8 cellular contexts compared by ENCODE assay signal in genomic region chr5:82277613-82277986, GRCh38. TPM values are rescaled to one million over a fixed set of nuclear protein-coding genes. Genes with fewer than 3 reads are reported as not detected.
DNase-seq lines count a peak whose midpoint lies in the region; ATAC-seq, FAIRE-seq and TF ChIP-seq lines count a peak whose summit lies in the region.

No MANE protein-coding gene starts in this region.

- H3K79me2 ChIP-seq in ACC112 (ENCODE audit: control insufficient read depth, insufficient read depth, low read length, unreplicated experiment) (peaks cover 37% of the 10 kb centered on the region), astrocyte (ENCODE audit: insufficient read depth, low read length) (peaks cover 29% of the 10 kb centered on the region)

- peaks cover 9% of the 10 kb centered on the region for H4K20me1 ChIP-seq in astrocyte (ENCODE audit: insufficient read depth, low read length)

- H3K27me3 ChIP-seq in ACC112 (ENCODE audit: insufficient read depth, low read length) (no peaks in the 10 kb centered on the region), astrocyte (ENCODE audit: insufficient read depth, low read length) (no peaks in the 10 kb centered on the region), liver (ENCODE audit: control insufficient read depth in 4 of 4, insufficient read depth in 4 of 4, low read length in 3 of 4) (no peaks in the 10 kb centered on the region)

- H3K36me3 Mint-ChIP-seq in astrocyte (ENCODE audit: low read depth, unreplicated experiment), result peaks cover 19% of the 10 kb centered on the region
- peaks cover 43% of the 10 kb centered on the region for H3K36me3 Mint-ChIP-seq in type B pancreatic cell

- H3K36me3 ChIP-seq in ACC112 (ENCODE audit: insufficient read depth, low read length) (peaks cover 31% of the 10 kb centered on the region), astrocyte (ENCODE audit: insufficient read depth, low read length) (peaks cover 25% of the 10 kb centered on the region), liver (ENCODE audit: control insufficient read depth in 4 of 4, insufficient read depth in 3 of 4, low read depth in 1 of 4, low read length in 3 of 4) (peaks cover 9 to 23% (median 21%) of the 10 kb centered on the region in 4 donors)

- peaks cover 14% of the 10 kb centered on the region for H3K4me1 Mint-ChIP-seq in astrocyte (ENCODE audit: low read depth, unreplicated experiment)
- H3K4me1 Mint-ChIP-seq in type B pancreatic cell (ENCODE audit: unreplicated experiment), result peaks cover 22% of the 10 kb centered on the region

- H3K27me3 Mint-ChIP-seq in astrocyte (ENCODE audit: low read depth, unreplicated experiment) (no peaks in the 10 kb centered on the region), type B pancreatic cell (no peaks in the 10 kb centered on the region)

- peak; percentile 2 for ATAC-seq in HG02840 (IDR thresholded peaks at IDR 0.05; ENCODE audit: low FRiP score, unreplicated experiment)
- no peak for ATAC-seq in GM21381 (IDR thresholded peaks at IDR 0.05; ENCODE audit: unreplicated experiment)

- FAIRE-seq in astrocyte (lab: Jason Lieb, UNC), result no peak

- DNase-seq in astrocyte (ENCODE audit: low read depth) (no peak), type B pancreatic cell (ENCODE audit: extremely low spot score, unreplicated experiment) (no peak), HCEC 1CT (no peak), NCI-H69 (lab: John Stamatoyannopoulos, UW) (no peak)

- no peak for TF ChIP-seq RAD21 in liver (IDR thresholded peaks at IDR 0.05)

- H2AFZ ChIP-seq in ACC112 (ENCODE audit: low read length, unreplicated experiment), result no peak overlapping the region
- peak overlapping the region; percentile 83 for H2AFZ ChIP-seq in astrocyte (ENCODE audit: low read depth, low read length)

- H3K27ac ChIP-seq in ACC112 (ENCODE audit: low read depth, low read length), result peak overlapping the region; percentile 67
- peak overlapping the region; percentile 93 for H3K27ac ChIP-seq in astrocyte (ENCODE audit: low read depth, low read length)
- H3K27ac ChIP-seq in liver (ENCODE audit: low read depth in 1 of 2, low read length in 2 of 2), result peak overlapping the region; percentile 86 to 93

- H3K9me3 ChIP-seq in astrocyte (ENCODE audit: insufficient read depth, low read depth, low read length), result no peaks in the 10 kb centered on the region
- H3K9me3 ChIP-seq in liver (ENCODE audit: control insufficient read depth in 4 of 4, low read length in 3 of 4), result no peaks in the 10 kb centered on the region

- H3K27ac Mint-ChIP-seq in astrocyte (ENCODE audit: unreplicated experiment) (peak overlapping the region; percentile 96), type B pancreatic cell (peak overlapping the region; percentile 98)

- H3K4me2 ChIP-seq in astrocyte (ENCODE audit: low read length), result peak overlapping the region; percentile 87

- TF ChIP-seq CTCF in astrocyte (IDR thresholded peaks at IDR 0.05; ENCODE audit: insufficient read depth, low read depth, low read length) (no peak), liver (IDR thresholded peaks at IDR 0.05; ENCODE audit: low read depth, low read length, missing input control) (no peak), type B pancreatic cell (conservative IDR thresholded peaks at IDR 0.05) (no peak)

- H3K4me3 ChIP-seq in ACC112 (ENCODE audit: low read depth, low read length) (peak overlapping the region; percentile 100), astrocyte (ENCODE audit: insufficient read depth, low read depth, low read length) (peak overlapping the region; percentile 100), liver (ENCODE audit: low read depth in 1 of 3, low read length in 3 of 3) (peak overlapping the region; percentile 91 to 100 (median 92))

- peak overlapping the region; percentile 100 for H3K9ac ChIP-seq in astrocyte (ENCODE audit: low read length)
- H3K9ac ChIP-seq in liver (ENCODE audit: low read depth in 1 of 2, low read length in 2 of 2), result peak overlapping the region; percentile 99

- H3K4me3 Mint-ChIP-seq in astrocyte (ENCODE audit: unreplicated experiment), result peak overlapping the region; percentile 97
- peak overlapping the region; percentile 94 for H3K4me3 Mint-ChIP-seq in type B pancreatic cell

- H3K9me3 Mint-ChIP-seq in astrocyte (ENCODE audit: unreplicated experiment) (no peaks in the 10 kb centered on the region), type B pancreatic cell (no peaks in the 10 kb centered on the region)

- H3K4me1 ChIP-seq in ACC112 (ENCODE audit: control insufficient read depth, insufficient read depth, low read length, unreplicated experiment), result peaks cover 17% of the 10 kb centered on the region
- peaks cover 11% of the 10 kb centered on the region for H3K4me1 ChIP-seq in astrocyte (ENCODE audit: insufficient read depth, low read length)
- H3K4me1 ChIP-seq in liver (ENCODE audit: control insufficient read depth in 4 of 4, insufficient read depth in 4 of 4, low read length in 3 of 4), result peaks cover 5 to 25% (median 15%) of the 10 kb centered on the region in 4 donors

- whole genome bisulfite sequencing in liver, result under 1% methylated on average over 15 of the region's 15 CpGs

TF ChIP-seq in liver, 16 proteins besides CTCF, POLR2A, EP300 and RAD21:
- TF ChIP-seq SP1 (IDR thresholded peaks at IDR 0.05) (no peak), REST (IDR thresholded peaks at IDR 0.05) (no peak), HNF4A (conservative IDR thresholded peaks at IDR 0.05) (no peak), FOXA1 (IDR thresholded peaks at IDR 0.05) (no peak), ATF3 (IDR thresholded peaks at IDR 0.05) (no peak), NR2F2 (IDR thresholded peaks at IDR 0.05) (no peak), HNF4G (IDR thresholded peaks at IDR 0.05) (no peak), GABPA (IDR thresholded peaks at IDR 0.05 in 1 of 2, conservative IDR thresholded peaks at IDR 0.05 in 1 of 2) (no peak), EGR1 (IDR thresholded peaks at IDR 0.05; ENCODE audit: low read depth in 2 of 2) (no peak), JUND (IDR thresholded peaks at IDR 0.05) (no peak), ZBTB33 (IDR thresholded peaks at IDR 0.05) (no peak), YY1 (IDR thresholded peaks at IDR 0.05) (no peak)

RNA-seq across cellular contexts. Expression of gene RPS23, which starts 0.6 kb away (rescaled TPM):
- total RNA-seq in astrocyte, result 1,547 and 1,683 TPM in 2 replicates
- total RNA-seq in liver, result 1,000 to 10,000 TPM in 1 of 2 donors, 100 to 1,000 TPM in 1; 494 to 1,610 TPM
- 100 to 1,000 TPM; 447 to 741 TPM for polyA plus RNA-seq in liver
- total RNA-seq in type B pancreatic cell (ENCODE audit: low replicate concordance), result 2,642 and 2,645 TPM in 2 replicates
